ENCODE assay signal across 13 cellular contexts in the genomic region with DNA sequence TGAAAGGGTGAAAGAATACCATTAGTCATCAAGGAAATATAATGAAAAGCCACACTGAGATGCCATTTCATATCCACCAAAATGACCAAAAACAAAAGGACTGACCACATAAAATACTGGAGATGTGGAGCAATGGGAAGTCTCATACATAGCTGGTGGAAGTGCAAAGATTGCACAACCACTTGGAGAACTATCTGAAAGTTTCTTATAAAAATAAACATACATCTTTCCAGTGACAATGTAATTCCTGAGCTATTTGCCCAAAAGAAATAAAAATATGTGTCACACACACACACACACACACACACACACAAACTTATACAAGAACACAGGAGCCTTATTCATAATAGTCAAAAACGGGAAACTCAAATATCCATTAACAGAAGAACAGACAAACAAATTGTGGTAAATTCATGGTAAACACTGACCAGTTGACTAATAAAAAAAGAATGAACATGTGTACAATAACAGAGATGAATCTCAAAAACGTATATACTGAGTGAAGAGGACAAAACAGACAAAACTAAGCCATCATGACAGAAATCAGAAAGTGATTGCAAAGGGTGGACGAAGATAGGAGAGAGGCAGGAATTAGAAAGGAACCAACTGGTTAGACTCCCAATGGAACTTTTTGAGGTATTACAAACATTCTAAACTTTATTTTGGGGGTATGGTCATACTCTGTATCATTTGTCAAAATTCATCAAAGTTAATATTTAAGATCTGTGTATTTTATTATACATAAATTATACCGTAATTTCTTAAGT. TPM values are rescaled to one million over a fixed set of nuclear protein-coding genes. Genes with fewer than 3 reads are reported as not detected.
DNase-seq lines count a peak whose midpoint lies in the region; ATAC-seq, FAIRE-seq and TF ChIP-seq lines count a peak whose summit lies in the region.
"Had no signal": no experiment of that assay in that cellular context is flagged by ENCODE, and none has a peak within 500 bp of the region (broad histone marks: within the 10 kb centered on the region; RNA-seq: fewer than 3 reads in every experiment).

No MANE protein-coding gene starts in this region.

- H3K4me3 ChIP-seq in GM12878 (no peak overlapping the region), keratinocyte (ENCODE audit: control insufficient read depth in 2 of 3, extremely low read depth in 1 of 3, insufficient read depth in 2 of 3, low read depth in 1 of 3, low read length in 3 of 3) (no peak overlapping the region), endodermal cell (ENCODE audit: low read length) (no peak overlapping the region)
- H3K4me3 ChIP-seq: ascending aorta, transverse colon had no signal

- BruUV-seq in GM12878 (replicated peaks; lab: Mats Ljungman, UMichigan): no TSS peak

- peaks cover 82% of the 10 kb centered on the region for H3K79me2 ChIP-seq in GM12878 (ENCODE audit: control insufficient read depth, insufficient read depth, low read length)
- H3K79me2 ChIP-seq in keratinocyte (ENCODE audit: control insufficient read depth, insufficient read depth, low read length): peaks cover 95% of the 10 kb centered on the region

- H3K4me3 Mint-ChIP-seq in HFFc6: peak overlapping the region; percentile 62
- no peak overlapping the region for H3K4me3 Mint-ChIP-seq in endodermal cell
- H3K4me3 Mint-ChIP-seq: activated CD4-positive, alpha-beta memory T cell treated with anti-CD3 and anti-CD28 coated beads, Interleukin-2, amount 10 ng/mL, durations not matched to agents 7 days and 5 days; naive B cell had no signal

- in situ Hi-C loops in GM12878 (cut with MboI): no loop called here

- FAIRE-seq in GM12878 (lab: Jason Lieb, UNC) (peak; percentile 23), keratinocyte (lab: Jason Lieb, UNC) (peak; percentile 29)

- H3K36me3 ChIP-seq in GM12878 (ENCODE audit: control insufficient read depth in 2 of 2, insufficient read depth in 2 of 2, low read length in 1 of 2): peaks cover 0 to 5% of the 10 kb centered on the region in 2 experiments; a peak in 1 of 4 replicates
- H3K36me3 ChIP-seq in keratinocyte (ENCODE audit: control insufficient read depth in 2 of 2, extremely low read depth in 1 of 2, insufficient read depth in 2 of 2, low read length in 2 of 2): peaks cover 0 to 1% of the 10 kb centered on the region in 2 experiments
- H3K36me3 ChIP-seq in endodermal cell (ENCODE audit: control insufficient read depth, insufficient read depth, low read length): peaks cover 9% of the 10 kb centered on the region
- H3K36me3 ChIP-seq: ascending aorta, transverse colon had no signal

- H3K9ac ChIP-seq in GM12878 (ENCODE audit: control insufficient read depth, insufficient read depth, low read length) (no peak overlapping the region), keratinocyte (ENCODE audit: control insufficient read depth, extremely low read depth, insufficient read depth, low read length) (no peak overlapping the region), endodermal cell (ENCODE audit: extremely low read depth, low read length, poor library complexity, severe bottlenecking) (no peak overlapping the region)

- ATAC-seq in GM12878: peak; percentile 14; the same call in 2 of the 3 replicates

- no peak for TF ChIP-seq RAD21 in GM12878 (IDR thresholded peaks at IDR 0.05; ENCODE audit: insufficient read depth, low read depth, low read length)

- no peak for TF ChIP-seq EP300 in GM12878 (IDR thresholded peaks at IDR 0.05; ENCODE audit: borderline replicate concordance in 1 of 2, control insufficient read depth in 1 of 2, low read depth in 2 of 2, low read length in 2 of 2)

- H3K27me3 ChIP-seq in GM12878 (replicated peaks in 1 of 2; ENCODE audit: control insufficient read depth in 2 of 2, insufficient read depth in 2 of 2, low read length in 1 of 2): no peaks in the 10 kb centered on the region
- H3K27me3 ChIP-seq in keratinocyte (ENCODE audit: control insufficient read depth, extremely low read depth, insufficient read depth, low read length): no peaks in the 10 kb centered on the region
- no peaks in the 10 kb centered on the region for H3K27me3 ChIP-seq in endodermal cell (ENCODE audit: control insufficient read depth, insufficient read depth, low read length, poor library complexity, severe bottlenecking)
- H3K27me3 ChIP-seq: ascending aorta, transverse colon had no signal

- SMC1A ChIA-PET in GM12878 (lab: Charles Lee; ENCODE audit: uncharacterized antibody, unreplicated experiment): interaction anchor here (0.6 to 4.0 kb wide), 7 partner anchors 10 to 1105 kb away, joined by 3 to 19 read pairs (median 4); a partner anchor contains a TSS

- DNase-seq in AG08395 (ENCODE audit: low spot score) (peak; percentile 72), HFFc6 (peak; percentile 90), GM12878 (ENCODE audit: low read depth, low spot score) (no peak), keratinocyte (ENCODE audit: low read depth, low spot score) (no peak), DMS114 treated with DMSO at 0.1 percent for 48 hours (lab: John Stamatoyannopoulos, UW; ENCODE audit: unreplicated experiment) (no peak), nucleus accumbens (lab: John Stamatoyannopoulos, UW) (no peak), endodermal cell (no peak), SHP77 treated with DMSO at 0.1 percent for 48 hours (lab: John Stamatoyannopoulos, UW) (no peak)
- DNase-seq: activated CD4-positive, alpha-beta memory T cell treated with anti-CD3 and anti-CD28 coated beads, Interleukin-2, amount 10 ng/mL, durations not matched to agents 7 days and 5 days; naive B cell; NCI-H187; transverse colon had no signal

- peaks cover 57% of the 10 kb centered on the region for H3K4me1 Mint-ChIP-seq in HFFc6 (ENCODE audit: low read depth)
- peaks cover 19% of the 10 kb centered on the region for H3K4me1 Mint-ChIP-seq in endodermal cell

- H3K9me3 Mint-ChIP-seq in HFFc6: no peaks in the 10 kb centered on the region
- peaks cover 5% of the 10 kb centered on the region for H3K9me3 Mint-ChIP-seq in endodermal cell

- POLR2A ChIA-PET in GM12878 (lab: Charles Lee): interaction anchor here (1.3 to 2.4 kb wide), 2 partner anchors 10 to 16 kb away, joined by 3 to 5 read pairs; no protein-coding TSS in a partner anchor

- H3K27me3 Mint-ChIP-seq in HFFc6 (ENCODE audit: insufficient read depth) (no peaks in the 10 kb centered on the region), endodermal cell (ENCODE audit: insufficient read depth) (no peaks in the 10 kb centered on the region)
- H3K27me3 Mint-ChIP-seq: activated CD4-positive, alpha-beta memory T cell treated with anti-CD3 and anti-CD28 coated beads, Interleukin-2, amount 10 ng/mL, durations not matched to agents 7 days and 5 days; naive B cell had no signal

- H3K36me3 Mint-ChIP-seq in HFFc6 (ENCODE audit: low read depth): peaks cover under 1% of the 10 kb centered on the region; the same call in 1 of the 2 replicates
- H3K36me3 Mint-ChIP-seq in endodermal cell (ENCODE audit: low read depth): peaks cover 5% of the 10 kb centered on the region

- no peak overlapping the region for H2AFZ ChIP-seq in GM12878 (ENCODE audit: control insufficient read depth, low read depth, low read length)
- H2AFZ ChIP-seq in keratinocyte (ENCODE audit: control insufficient read depth, low read length): no peak overlapping the region

- dilution Hi-C loops in keratinocyte (cut with MboI; ENCODE audit: extremely low pct_ligation_motif_present, low sequenced_read_pairs): no loop called here

- CTCF ChIA-PET in GM12878 (lab: Yijun Ruan, JAX): interaction anchor here (1.0 to 1.8 kb wide), 3 partner anchors 10 to 19 kb away, joined by 3 to 6 read pairs (median 4); no protein-coding TSS in a partner anchor

- H4K20me1 ChIP-seq in GM12878 (ENCODE audit: control insufficient read depth, insufficient read depth) (no peaks in the 10 kb centered on the region), keratinocyte (ENCODE audit: control insufficient read depth, extremely low read depth, insufficient read depth, low read length) (peaks cover 2% of the 10 kb centered on the region)

- no peaks in the 10 kb centered on the region for H3K9me1 ChIP-seq in keratinocyte (ENCODE audit: control insufficient read depth, extremely low read depth, insufficient read depth, low read length)

- H3K27ac Mint-ChIP-seq in HFFc6 (peak overlapping the region; percentile 52), endodermal cell (no peak overlapping the region)
- H3K27ac Mint-ChIP-seq: activated CD4-positive, alpha-beta memory T cell treated with anti-CD3 and anti-CD28 coated beads, Interleukin-2, amount 10 ng/mL, durations not matched to agents 7 days and 5 days had no signal

- RAD21 ChIA-PET in GM12878 (lab: Charles Lee; ENCODE audit: unreplicated experiment): interaction anchor here (1.1 to 1.8 kb wide), 2 partner anchors 22 to 27 kb away, joined by 3 to 5 read pairs; a partner anchor contains a TSS

- H3K4me2 ChIP-seq in GM12878 (ENCODE audit: control insufficient read depth, insufficient read depth) (no peak overlapping the region), keratinocyte (ENCODE audit: control insufficient read depth, extremely low read depth, insufficient read depth, low read depth, low read length) (no peak overlapping the region)

- 87% methylated on average over 4 of the region's 4 CpGs for WGBS in GM12878 (ENCODE audit: insufficient coverage, insufficient replicate concordance, low lambda C conversion rate, missing lambda C conversion rate)
- WGBS in endodermal cell (ENCODE audit: insufficient coverage in 1 of 2, insufficient read length in 1 of 2), 2 experiments: 85 to 95% methylated on average over 2 to 3 of the region's 4 CpGs

- intact Hi-C loops in GM12878 (cut with micrococcal nuclease; ENCODE audit: unreplicated experiment): no loop called here

- H3K27ac ChIP-seq in GM12878 (ENCODE audit: control insufficient read depth, insufficient read depth): no peak overlapping the region
- no peak overlapping the region for H3K27ac ChIP-seq in keratinocyte (ENCODE audit: control insufficient read depth, insufficient read depth, low read length)
- no peak overlapping the region for H3K27ac ChIP-seq in endodermal cell (ENCODE audit: low read depth, low read length)
- H3K27ac ChIP-seq: ascending aorta, transverse colon had no signal

- no peak for TF ChIP-seq POLR2A in GM12878 (IDR thresholded peaks at IDR 0.05; ENCODE audit: low read depth, low read length)

- H3K9me3 ChIP-seq in GM12878 (replicated peaks; ENCODE audit: control insufficient read depth, insufficient read depth, low read length) (peaks cover 2% of the 10 kb centered on the region; the same call in 2 of the 3 replicates), keratinocyte (ENCODE audit: control insufficient read depth, low read depth, low read length) (no peaks in the 10 kb centered on the region), endodermal cell (ENCODE audit: control insufficient read depth, low read length) (peaks cover under 1% of the 10 kb centered on the region)
- H3K9me3 ChIP-seq: transverse colon had no signal

- no peak for TF ChIP-seq CTCF in HFFc6 (IDR thresholded peaks at IDR 0.05)
- TF ChIP-seq CTCF in GM12878 (IDR thresholded peaks at IDR 0.05 in 2 of 3, conservative IDR thresholded peaks at IDR 0.05 in 1 of 3; ENCODE audit: control insufficient read depth in 2 of 3, extremely low read depth in 1 of 3, insufficient read depth in 1 of 3, low read depth in 3 of 3, low read length in 3 of 3): no peak
- no peak for TF ChIP-seq CTCF in keratinocyte (optimal IDR thresholded peaks at IDR 0.05 in 1 of 3, IDR thresholded peaks at IDR 0.05 in 1 of 3, conservative IDR thresholded peaks at IDR 0.05 in 1 of 3; ENCODE audit: extremely low read depth in 1 of 3, insufficient read depth in 2 of 3, low read length in 3 of 3)
- no peak for TF ChIP-seq CTCF in endodermal cell (conservative IDR thresholded peaks at IDR 0.05)

- H3K4me1 ChIP-seq in GM12878 (ENCODE audit: control insufficient read depth, insufficient read depth, low read length): peaks cover 12% of the 10 kb centered on the region; the same call in 1 of the 2 replicates
- no peaks in the 10 kb centered on the region for H3K4me1 ChIP-seq in keratinocyte (ENCODE audit: control insufficient read depth, extremely low read depth, insufficient read depth, low read length)
- peaks cover 3% of the 10 kb centered on the region for H3K4me1 ChIP-seq in endodermal cell (ENCODE audit: control insufficient read depth, insufficient read depth, low read length)

RNA-seq across cellular contexts. Expression of a gene that starts 21.5 kb away (rescaled TPM):
- total RNA-seq in HFFc6 (2021; fragmentation: NEBNext Ultra II Directional; extraction: Animal tissue kit (Norgen Biotek cat#: 25700)): 10 to 100 TPM; 22.7 to 27.6 (median 26.5) TPM
- total RNA-seq in GM12878 (2013; cell fraction: nucleolus; rRNA removed): 22.8 and 24.8 TPM in 2 replicates
- total RNA-seq in GM12878 (2014; rRNA removed) (3.1 and 3.2 TPM in 2 replicates), GM12878 (2014; rRNA removed; fragmentation: Illumina TruSeq; extraction: Trizol) (4.6 and 4.7 TPM in 2 replicates), GM12878 (2021) (6.4 and 6.5 TPM in 2 replicates), endodermal cell (10 to 100 TPM; 35.1 to 36.7 TPM)
- 1.3 TPM for polyA plus RNA-seq in GM12878 (2011; ENCODE audit: low read depth)
- polyA plus RNA-seq in GM12878 (2011; rRNA removed) (4.0 and 5.5 TPM in 2 replicates), GM12878 (2014; fragmentation: Illumina TruSeq; extraction: Trizol) (4.3 and 6.4 TPM in 2 replicates), GM12878 (2014; fragmentation: Nextera tagmentation; extraction: Ambion mirVana) (1 to 10 TPM; 2.0 to 2.1 TPM), GM12878 (2014; rRNA removed) (3.0 and 3.2 TPM in 2 replicates), GM12878 (2016; fragmentation: Nextera tagmentation; extraction: Ambion mirVana) (1 to 10 TPM; 3.5 TPM), keratinocyte (9.5 to 17.5 TPM (median 15.9 TPM) in 3 replicates)
- 1.6 and 1.9 TPM in 2 replicates for polyA plus RNA-seq in GM12878 (2011; cell fraction: cytosol; rRNA removed)
- polyA plus RNA-seq in GM12878 (2011; cell fraction: nucleus; rRNA removed): 7.0 and 7.3 TPM in 2 replicates
- polyA plus RNA-seq in GM12878 (2012): 2.7 and 3.3 TPM in 2 replicates
- 3.7 and 4.4 TPM in 2 replicates for polyA minus RNA-seq in GM12878 (2011; rRNA and poly(A)+ RNA removed)
- polyA minus RNA-seq in GM12878 (2011; cell fraction: cytosol; rRNA and poly(A)+ RNA removed): 2.1 and 3.5 TPM in 2 replicates
- 17.9 and 30.2 TPM in 2 replicates for polyA minus RNA-seq in GM12878 (2011; cell fraction: nucleus; rRNA and poly(A)+ RNA removed)
- polyA plus RNA-seq in keratinocyte (2011; ENCODE audit: low read depth): 25.5 TPM
- polyA plus RNA-seq in keratinocyte (2011; cell fraction: cytosol; rRNA removed): 14.2 and 23.6 TPM in 2 replicates
- 12.6 and 15.4 TPM in 2 replicates for polyA plus RNA-seq in keratinocyte (2011; cell fraction: nucleus; rRNA removed)
- polyA plus RNA-seq in keratinocyte (2012; ENCODE audit: low replicate concordance): 22.6 and 35.5 TPM in 2 replicates
- polyA minus RNA-seq in keratinocyte: 6.2 to 11.4 TPM (median 6.9 TPM) in 3 replicates
- polyA minus RNA-seq in keratinocyte (2011; cell fraction: cytosol; rRNA and poly(A)+ RNA removed): 9.4 TPM
- polyA minus RNA-seq in keratinocyte (2011; cell fraction: nucleus; rRNA and poly(A)+ RNA removed): 10.4 and 19.6 TPM in 2 replicates
- polyA plus RNA-seq in endodermal cell (2013, experiment 1 of 2): 30.8 TPM
- polyA plus RNA-seq in endodermal cell (2013, experiment 2 of 2): 30.4 TPM

Comparison
In these comparisons a context has a peak if more than half of its experiments do, and no peak if none do; other contexts are left out.
1. DNase-seq: peak in AG08395 (single experiment) and HFFc6 (single experiment); none in GM12878 (single experiment), keratinocyte (single experiment), DMS114 treated with DMSO at 0.1 percent for 48 hours (single experiment), nucleus accumbens (0 of 56), endodermal cell (single experiment) and SHP77 treated with DMSO at 0.1 percent for 48 hours (single experiment).